ENCODE assay signal across 22 cellular contexts in genomic region chr1:180489313-180489712, GRCh38. TPM values are rescaled to one million over a fixed set of nuclear protein-coding genes. Genes with fewer than 3 reads are reported as not detected.
DNase-seq lines count a peak whose midpoint lies in the region; ATAC-seq, FAIRE-seq and TF ChIP-seq lines count a peak whose summit lies in the region.
"Had no signal": no experiment of that assay in that cellular context is flagged by ENCODE, and none has a peak within 500 bp of the region (broad histone marks: within the 10 kb centered on the region; RNA-seq: fewer than 3 reads in every experiment).

No MANE protein-coding gene starts in this region.

- peak; percentile 15 for FAIRE-seq in G401.6 (lab: Jason Lieb, UNC)
- FAIRE-seq in TTC549 (lab: Jason Lieb, UNC), result peak; percentile 96
- FAIRE-seq in endometrium (lab: Jason Lieb, UNC), result peak; percentile 51
- peak; percentile 51 for FAIRE-seq in pancreas (lab: Jason Lieb, UNC)
- FAIRE-seq: GM12891, GM18507, H54 had no signal

- no peak for ATAC-seq in pancreas
- no peak for ATAC-seq in GM19452 (IDR thresholded peaks at IDR 0.05; ENCODE audit: unreplicated experiment)
- ATAC-seq in Right ventricle myocardium superior (ENCODE audit: poor library complexity), result no peak

- WGBS in pancreas, 2 donors, result 77 to 84% methylated on average over 2 of the region's 2 CpGs

- peaks cover 0 to 3% (median 0%) of the 10 kb centered on the region in 3 donors for H3K36me3 ChIP-seq in pancreas

- H3K27me3 ChIP-seq in pancreas, result no peaks in the 10 kb centered on the region

- TF ChIP-seq CTCF in pancreas (IDR thresholded peaks at IDR 0.05), result no peak

- no peak overlapping the region for H3K27ac ChIP-seq in pancreas

- H3K4me3 ChIP-seq in pancreas, result no peak overlapping the region
- H3K4me3 ChIP-seq: HAP-1 had no signal

- DNase-seq in pancreas (no peak), Right ventricle myocardium superior (no peak), foreskin melanocyte (no peak)
- DNase-seq: 8988T; C1 segment of cervical spinal cord; Calu3; CD4-positive, alpha-beta memory T cell; COR-L47; DMS 273 treated with DMSO at 0.1 percent for 48 hours; DMS79; EL; GF-D8; GOT3; HFFc6 had no signal

- no peaks in the 10 kb centered on the region for H3K4me1 ChIP-seq in pancreas
- H3K4me1 ChIP-seq: HAP-1 had no signal

- intact Hi-C loops in pancreas (cut with DNase I), result no loop called here
- intact Hi-C loops in Right ventricle myocardium superior (cut with DNase I), result no loop called here

- no peaks in the 10 kb centered on the region for H3K9me3 ChIP-seq in pancreas
- H3K9me3 ChIP-seq: HAP-1 had no signal

RNA-seq across cellular contexts. Expression of gene ACBD6, which starts 13.1 kb away (rescaled TPM):
- 10 to 100 TPM; 15.0 to 20.7 (median 16.2) TPM for total RNA-seq in pancreas
- 10 to 100 TPM; 23.0 to 25.1 TPM for polyA plus RNA-seq in pancreas
- 16.2 TPM for total RNA-seq in Right ventricle myocardium superior
